8 cellular contexts compared by ENCODE assay signal in genomic region chr6:3325210-3325609, GRCh38.
DNase-seq lines count a peak whose midpoint lies in the region; ATAC-seq and TF ChIP-seq lines count a peak whose summit lies in the region.

No MANE protein-coding gene starts in this region.

- no peaks in the 10 kb centered on the region for H3K79me2 ChIP-seq in neural progenitor cell (ENCODE audit: low read depth)

- peaks cover 28% of the 10 kb centered on the region for H3K27me3 Mint-ChIP-seq in dendritic cell treated with granulocyte-macrophage colony-stimulating factor and Interleukin-4, amounts not matched to agents 40 ng/mL and 50 ng/mL, for 4 days
- H3K27me3 Mint-ChIP-seq in neural progenitor cell (ENCODE audit: insufficient read depth, low read depth): no peaks in the 10 kb centered on the region
- H3K27me3 Mint-ChIP-seq in activated CD4-positive, alpha-beta memory T cell treated with anti-CD3 and anti-CD28 coated beads for 36 hours: peaks cover 2% of the 10 kb centered on the region

- POLR2A ChIA-PET in activated CD4-positive, alpha-beta memory T cell treated with anti-CD3 and anti-CD28 coated beads for 36 hours (lab: Charles Lee): no interaction called here

- H3K27ac ChIP-seq in neural progenitor cell: no peak overlapping the region

- no peaks in the 10 kb centered on the region for H3K36me3 Mint-ChIP-seq in dendritic cell treated with granulocyte-macrophage colony-stimulating factor and Interleukin-4, amounts not matched to agents 40 ng/mL and 50 ng/mL, for 4 days (ENCODE audit: low read depth)
- H3K36me3 Mint-ChIP-seq in neural progenitor cell: peaks cover 25% of the 10 kb centered on the region
- H3K36me3 Mint-ChIP-seq in activated CD4-positive, alpha-beta memory T cell treated with anti-CD3 and anti-CD28 coated beads for 36 hours: no peaks in the 10 kb centered on the region

- CTCF ChIA-PET in activated CD4-positive, alpha-beta memory T cell treated with anti-CD3 and anti-CD28 coated beads for 36 hours (lab: Charles Lee): interaction anchor here (0.7 kb wide), 1 partner anchor 11 kb away, joined by 3 read pairs; no protein-coding TSS in a partner anchor

- no peak for ATAC-seq in HG03520 (IDR thresholded peaks at IDR 0.05; ENCODE audit: unreplicated experiment)

- DNase-seq in Ammon's horn (ENCODE audit: low spot score) (peak; percentile 49), NCI-H69 (lab: John Stamatoyannopoulos, UW) (peak; percentile 56), neural progenitor cell (ENCODE audit: low spot score) (no peak), GDM1 (lab: John Stamatoyannopoulos, UW) (no peak)
- DNase-seq in activated CD4-positive, alpha-beta memory T cell treated with anti-CD3 and anti-CD28 coated beads for 36 hours: no peak
- DNase-seq in activated CD4-positive, CD25-positive, alpha-beta regulatory T cell (lab: John Stamatoyannopoulos, UW): no peak

- H3K9me3 Mint-ChIP-seq in dendritic cell treated with granulocyte-macrophage colony-stimulating factor and Interleukin-4, amounts not matched to agents 40 ng/mL and 50 ng/mL, for 4 days: no peaks in the 10 kb centered on the region
- H3K9me3 Mint-ChIP-seq in neural progenitor cell: no peaks in the 10 kb centered on the region
- H3K9me3 Mint-ChIP-seq in activated CD4-positive, alpha-beta memory T cell treated with anti-CD3 and anti-CD28 coated beads for 36 hours: no peaks in the 10 kb centered on the region

- H3K27ac Mint-ChIP-seq in dendritic cell treated with granulocyte-macrophage colony-stimulating factor and Interleukin-4, amounts not matched to agents 40 ng/mL and 50 ng/mL, for 4 days: peak overlapping the region; percentile 15
- H3K27ac Mint-ChIP-seq in neural progenitor cell: peak overlapping the region; percentile 84
- no peak overlapping the region for H3K27ac Mint-ChIP-seq in activated CD4-positive, alpha-beta memory T cell treated with anti-CD3 and anti-CD28 coated beads for 36 hours

- no peak overlapping the region for H2AFZ ChIP-seq in neural progenitor cell (replicated peaks)

- H3K4me1 Mint-ChIP-seq in dendritic cell treated with granulocyte-macrophage colony-stimulating factor and Interleukin-4, amounts not matched to agents 40 ng/mL and 50 ng/mL, for 4 days (ENCODE audit: low read depth): peaks cover 26% of the 10 kb centered on the region
- H3K4me1 Mint-ChIP-seq in neural progenitor cell: peaks cover 77% of the 10 kb centered on the region
- H3K4me1 Mint-ChIP-seq in activated CD4-positive, alpha-beta memory T cell treated with anti-CD3 and anti-CD28 coated beads for 36 hours (ENCODE audit: low read depth): peaks cover 12% of the 10 kb centered on the region

- no peak overlapping the region for H3K4me3 ChIP-seq in neural progenitor cell

- no peaks in the 10 kb centered on the region for H3K27me3 ChIP-seq in neural progenitor cell

- H3K4me1 ChIP-seq in neural progenitor cell: no peaks in the 10 kb centered on the region

- no peaks in the 10 kb centered on the region for H3F3A ChIP-seq in neural progenitor cell (ENCODE audit: low read depth)

- no peak overlapping the region for H3K4me3 Mint-ChIP-seq in dendritic cell treated with granulocyte-macrophage colony-stimulating factor and Interleukin-4, amounts not matched to agents 40 ng/mL and 50 ng/mL, for 4 days
- peak overlapping the region; percentile 3 for H3K4me3 Mint-ChIP-seq in neural progenitor cell
- H3K4me3 Mint-ChIP-seq in activated CD4-positive, alpha-beta memory T cell treated with anti-CD3 and anti-CD28 coated beads for 36 hours: no peak overlapping the region

- TF ChIP-seq CTCF in neural progenitor cell (IDR thresholded peaks at IDR 0.05): no peak

- intact Hi-C loops in dendritic cell treated with granulocyte-macrophage colony-stimulating factor and Interleukin-4, amounts not matched to agents 40 ng/mL and 50 ng/mL, for 4 days (cut with micrococcal nuclease): no loop called here
- intact Hi-C loops in activated CD4-positive, alpha-beta memory T cell treated with anti-CD3 and anti-CD28 coated beads for 36 hours (cut with micrococcal nuclease): no loop called here

- no peaks in the 10 kb centered on the region for H4K20me1 ChIP-seq in neural progenitor cell (ENCODE audit: low read depth)

- no peaks in the 10 kb centered on the region for H3K9me3 ChIP-seq in neural progenitor cell (ENCODE audit: low read depth)

- no peaks in the 10 kb centered on the region for H3K36me3 ChIP-seq in neural progenitor cell

- H3K9ac ChIP-seq in neural progenitor cell: no peak overlapping the region

- no peak overlapping the region for H3K4me2 ChIP-seq in neural progenitor cell

Comparison
In these comparisons a context has a peak if more than half of its experiments do, and no peak if none do; other contexts are left out.
1. DNase-seq: peak in Ammon's horn (single experiment) and NCI-H69 (single experiment); none in neural progenitor cell (single experiment), activated CD4-positive, alpha-beta memory T cell treated with anti-CD3 and anti-CD28 coated beads for 36 hours (single experiment), GDM1 (single experiment) and activated CD4-positive, CD25-positive, alpha-beta regulatory T cell (0 of 4).